In the genomic region with DNA sequence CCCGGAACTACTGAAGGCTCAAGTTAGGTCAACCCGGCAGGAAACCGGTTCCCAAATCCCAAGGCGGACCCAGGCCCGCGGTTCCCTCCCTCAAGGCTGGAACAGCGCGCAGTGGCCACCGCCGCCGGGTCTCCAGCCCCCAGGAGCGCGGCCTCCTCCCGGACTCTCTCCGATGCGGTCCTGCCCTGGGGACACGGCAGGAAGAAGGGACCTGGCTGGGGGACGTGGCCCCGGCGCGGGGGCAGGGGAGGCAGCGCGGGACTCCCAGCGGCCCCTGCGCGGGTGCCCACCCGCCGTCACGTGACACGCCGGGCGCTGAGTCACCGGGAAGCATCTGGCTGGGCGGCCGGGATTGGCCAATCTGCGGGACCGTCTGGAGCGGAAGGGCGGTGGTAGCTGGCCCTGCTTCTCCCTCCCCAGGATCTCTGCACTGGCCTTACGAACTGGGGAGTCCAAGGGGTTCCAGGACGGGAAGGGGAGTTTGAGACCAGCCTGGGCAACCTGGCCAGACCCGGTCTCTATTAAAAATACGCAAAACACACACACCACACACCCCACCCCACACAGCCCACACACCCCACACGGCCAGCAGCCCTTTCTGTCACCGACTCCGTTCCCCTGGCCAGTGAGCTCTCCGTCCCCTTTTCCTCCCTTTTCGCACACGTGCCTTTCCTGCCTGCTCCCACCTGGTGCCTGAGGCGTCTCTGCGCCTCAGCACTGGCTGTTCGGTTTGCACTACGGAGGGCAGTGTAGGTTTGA, we compare ENCODE assay signal across 8 cellular contexts. TPM values are rescaled to one million over a fixed set of nuclear protein-coding genes. Genes with fewer than 3 reads are reported as not detected.
DNase-seq lines count a peak whose midpoint lies in the region; ATAC-seq and TF ChIP-seq lines count a peak whose summit lies in the region.

No MANE protein-coding gene starts in this region.

- H3K9ac ChIP-seq in smooth muscle cell (ENCODE audit: low read depth) = peak overlapping the region; percentile 99

- POLR2A ChIA-PET in A673 (lab: Charles Lee; ENCODE audit: low non-redundant PET) = interaction anchor here (0.6 to 1.3 kb wide), 7 partner anchors 12 to 99 kb away, joined by 3 to 5 read pairs (median 4); no protein-coding TSS in a partner anchor

- in situ Hi-C loops in T47D (cut with HindIII; ENCODE audit: low pct_unique_long_range_greater_than_20kb, low sequenced_read_pairs) = no loop called here

- H3K4me1 ChIP-seq in A673 (ENCODE audit: insufficient read depth, low read length, poor library complexity, severe bottlenecking) (peaks cover 20% of the 10 kb centered on the region), smooth muscle cell (ENCODE audit: low read depth) (peaks cover 37% of the 10 kb centered on the region)

- H3K4me2 ChIP-seq in smooth muscle cell = peak overlapping the region; percentile 92

- peaks cover 55% of the 10 kb centered on the region for H3F3A ChIP-seq in smooth muscle cell (ENCODE audit: low read depth)

- 3% methylated on average over 39 of the region's 53 CpGs for WGBS in smooth muscle cell (ENCODE audit: low lambda C conversion rate)

- DNase-seq in A673 (ENCODE audit: low spot score) (peak; percentile 97), NCI-H2171 treated with DMSO at 0.1 percent for 48 hours (lab: John Stamatoyannopoulos, UW) (peak; percentile 91), T47D (ENCODE audit: low read depth in 1 of 2, low spot score in 1 of 2) (peak; percentile 98 to 99), iPS-NIHi11 (ENCODE audit: low spot score) (peak; percentile 98), smooth muscle cell (lab: John Stamatoyannopoulos, UW; ENCODE audit: unreplicated experiment) (peak; percentile 78)

- no peaks in the 10 kb centered on the region for H4K20me1 ChIP-seq in smooth muscle cell (ENCODE audit: low read depth)

- H3K9me3 ChIP-seq in A673 (ENCODE audit: low read depth, low read length, poor library complexity, severe bottlenecking) = no peaks in the 10 kb centered on the region
- no peaks in the 10 kb centered on the region for H3K9me3 ChIP-seq in smooth muscle cell (replicated peaks; ENCODE audit: low read depth)

- no peaks in the 10 kb centered on the region for H3K36me3 ChIP-seq in A673 (ENCODE audit: insufficient read depth, low read length, poor library complexity, severe bottlenecking)
- H3K36me3 ChIP-seq in smooth muscle cell (ENCODE audit: low read depth) = no peaks in the 10 kb centered on the region

- no peak overlapping the region for H2AFZ ChIP-seq in smooth muscle cell (ENCODE audit: low read depth)

- intact Hi-C loops in A673 (cut with micrococcal nuclease; ENCODE audit: unreplicated experiment) = loop anchor here (2.0 kb wide), 1 partner anchor 55 kb away; a partner anchor contains a TSS

- CTCF ChIA-PET in A673 (lab: Charles Lee) = interaction anchor here (0.8 to 0.9 kb wide), 2 partner anchors 11 to 31 kb away, joined by 3 to 4 read pairs; no protein-coding TSS in a partner anchor

- BruUV-seq in A673 (replicated peaks; lab: Mats Ljungman, UMichigan) = no TSS peak

- H3K4me3 ChIP-seq in A673 (ENCODE audit: low read depth, low read length, poor library complexity, severe bottlenecking) (peak overlapping the region; percentile 68), smooth muscle cell (peak overlapping the region; percentile 64)

- peaks cover 83% of the 10 kb centered on the region for H3K79me2 ChIP-seq in smooth muscle cell (ENCODE audit: low read depth)

- TF ChIP-seq CTCF in A673 (conservative IDR thresholded peaks at IDR 0.05; ENCODE audit: low read depth, low read length) = no peak
- TF ChIP-seq CTCF in VCaP (conservative IDR thresholded peaks at IDR 0.05) = no peak
- TF ChIP-seq CTCF in smooth muscle cell (IDR thresholded peaks at IDR 0.05; ENCODE audit: borderline replicate concordance, insufficient read depth, poor library complexity, severe bottlenecking) = no peak

- H3K27ac ChIP-seq in A673 (ENCODE audit: low read depth, low read length, poor library complexity, severe bottlenecking) = peak overlapping the region; percentile 96
- peak overlapping the region; percentile 99 for H3K27ac ChIP-seq in VCaP
- peak overlapping the region; percentile 100 for H3K27ac ChIP-seq in smooth muscle cell (ENCODE audit: low read depth)

- H3K27me3 ChIP-seq in A673 (replicated peaks; ENCODE audit: insufficient read depth, low read depth, low read length, poor library complexity) (no peaks in the 10 kb centered on the region), smooth muscle cell (ENCODE audit: low read depth) (no peaks in the 10 kb centered on the region)

- ATAC-seq in GM18861 (IDR thresholded peaks at IDR 0.05; ENCODE audit: unreplicated experiment) (peak; percentile 69), HG03097 (IDR thresholded peaks at IDR 0.05; ENCODE audit: low FRiP score, unreplicated experiment) (peak; percentile 80)

RNA-seq across cellular contexts. Expression of a gene that starts 21.4 kb away (rescaled TPM):
- total RNA-seq in A673 (2021) = 4,586 and 4,701 TPM in 2 replicates
- total RNA-seq in smooth muscle cell = 7,019 and 7,386 TPM in 2 replicates
- polyA plus RNA-seq in smooth muscle cell = 6,158 and 16,096 TPM in 2 replicates

RNA-seq across cellular contexts. Expression of a gene that starts 47.4 kb away (rescaled TPM):
- total RNA-seq in A673 (2021) (90.6 and 95.7 TPM in 2 replicates), smooth muscle cell (66.6 and 90.8 TPM in 2 replicates)
- polyA plus RNA-seq in smooth muscle cell = 108 and 123 TPM in 2 replicates

RNA-seq across cellular contexts. Expression of a gene that starts 54.9 kb away (rescaled TPM):
- 196 and 211 TPM in 2 replicates for total RNA-seq in A673 (2021)
- total RNA-seq in smooth muscle cell = 142 and 155 TPM in 2 replicates
- 14.9 and 84.6 TPM in 2 replicates for polyA plus RNA-seq in smooth muscle cell

Comparison
In these comparisons a context has a peak if more than half of its experiments do, and no peak if none do; other contexts are left out.
1. Peak in every context shown above with its lines: DNase-seq, ATAC-seq, H3K4me3 ChIP-seq and H3K27ac ChIP-seq.